14 cellular contexts compared by ENCODE assay signal in the genomic region with DNA sequence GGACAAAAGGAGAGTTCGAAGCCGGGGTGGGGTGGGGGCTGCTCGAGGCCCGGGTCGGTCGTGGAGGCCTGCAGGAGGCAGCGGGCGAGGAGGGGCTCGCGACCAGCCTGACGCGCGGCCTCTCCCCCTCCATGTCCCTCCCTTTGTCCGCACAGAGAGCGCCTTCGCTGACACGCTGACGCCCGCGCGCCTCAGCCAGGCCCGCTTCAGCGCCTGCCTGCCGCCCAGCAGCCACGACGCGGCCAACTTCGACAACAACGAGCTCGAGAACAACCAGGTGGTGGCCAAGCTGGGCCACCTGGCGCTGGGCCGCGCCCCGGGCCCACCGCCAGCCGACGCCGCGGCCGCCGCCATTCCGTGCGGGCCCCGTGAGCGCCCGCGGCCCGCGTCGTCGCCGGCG. TPM values are rescaled to one million over a fixed set of nuclear protein-coding genes. Genes with fewer than 3 reads are reported as not detected.
DNase-seq lines count a peak whose midpoint lies in the region; ATAC-seq, FAIRE-seq and TF ChIP-seq lines count a peak whose summit lies in the region.
"Had no signal": no experiment of that assay in that cellular context is flagged by ENCODE, and none has a peak within 500 bp of the region (broad histone marks: within the 10 kb centered on the region; RNA-seq: fewer than 3 reads in every experiment).

No MANE protein-coding gene starts in this region.

- H4K8ac ChIP-seq in H9 (replicated peaks; ENCODE audit: insufficient read length, low read depth, low read length): no peak overlapping the region

- H3K79me2 ChIP-seq in H9 (ENCODE audit: insufficient read depth, low read length): no peaks in the 10 kb centered on the region

- peak overlapping the region in 7 of 10 experiments; percentile 30 to 61 (median 44); a peak in 7 of 20 replicates for H3K4me3 ChIP-seq in BLaER1 treated with 17β-estradiol and CSF1 and Interleukin-3, amounts not matched to agents 10 nM and 100 nM
- H3K4me3 ChIP-seq in endodermal cell (ENCODE audit: low read length) (no peak overlapping the region), tibial artery (no peak overlapping the region)
- H3K4me3 ChIP-seq: sigmoid colon had no signal

- H3K27me3 Mint-ChIP-seq in H9 (ENCODE audit: low read depth) (peaks cover 35% of the 10 kb centered on the region), endodermal cell (ENCODE audit: insufficient read depth) (peaks cover 44% of the 10 kb centered on the region), nephron progenitor cell (ENCODE audit: low read depth, poor library complexity) (peaks cover 47% of the 10 kb centered on the region)

- peaks cover 0 to 26% (median 0%) of the 10 kb centered on the region in 11 experiments; a peak in 3 of 22 replicates for H4K20me1 ChIP-seq in BLaER1 treated with 17β-estradiol and CSF1 and Interleukin-3, amounts not matched to agents 10 nM and 100 nM
- H4K20me1 ChIP-seq in H9 (ENCODE audit: control insufficient read depth, insufficient read depth, insufficient read length): no peaks in the 10 kb centered on the region

- no peak overlapping the region for H3K14ac ChIP-seq in H9 (ENCODE audit: insufficient read depth, low read length)

- H2AK5ac ChIP-seq in H9 (ENCODE audit: insufficient read length, low read length): no peak overlapping the region

- no peak overlapping the region for H3K23ac ChIP-seq in H9 (ENCODE audit: insufficient read length, low read depth, low read length)

- no peak overlapping the region for H2BK20ac ChIP-seq in H9 (ENCODE audit: low read depth, low read length, poor library complexity, severe bottlenecking)

- no peaks in the 10 kb centered on the region for H3K9me3 Mint-ChIP-seq in H9
- peaks cover 6% of the 10 kb centered on the region for H3K9me3 Mint-ChIP-seq in endodermal cell
- H3K9me3 Mint-ChIP-seq in nephron progenitor cell: peaks cover 27% of the 10 kb centered on the region

- FAIRE-seq in RCC 7860 (lab: Jason Lieb, UNC): no peak

- H2AFZ ChIP-seq in H9 (ENCODE audit: low read length): no peak overlapping the region

- no peak for TF ChIP-seq CTCF in H9 (conservative IDR thresholded peaks at IDR 0.05)
- TF ChIP-seq CTCF in endodermal cell (conservative IDR thresholded peaks at IDR 0.05): no peak
- no peak for TF ChIP-seq CTCF in nephron progenitor cell (IDR thresholded peaks at IDR 0.05)
- no peak for TF ChIP-seq CTCF in tibial artery (IDR thresholded peaks at IDR 0.05)

- no peak overlapping the region for H3K27ac Mint-ChIP-seq in H9
- no peak overlapping the region for H3K27ac Mint-ChIP-seq in endodermal cell
- H3K27ac Mint-ChIP-seq in nephron progenitor cell: no peak overlapping the region

- no peaks in the 10 kb centered on the region for H3K23me2 ChIP-seq in H9 (ENCODE audit: insufficient read length, low read depth, low read length, poor library complexity, severe bottlenecking)

- H3K79me1 ChIP-seq in H9 (ENCODE audit: insufficient read depth, low read depth, low read length, poor library complexity, severe bottlenecking): no peaks in the 10 kb centered on the region

- H2BK5ac ChIP-seq in H9 (ENCODE audit: insufficient read length, low read length): no peak overlapping the region

- H3K4me3 Mint-ChIP-seq in H9 (peak overlapping the region; percentile 49 to 61), endodermal cell (peak overlapping the region; percentile 19), nephron progenitor cell (peak overlapping the region; percentile 76)

- no peak overlapping the region for H3T11ph ChIP-seq in H9 (ENCODE audit: low read length)

- H3K4me1 ChIP-seq in BLaER1 treated with 17β-estradiol and CSF1 and Interleukin-3, amounts not matched to agents 10 nM and 100 nM: peaks cover 40 to 90% (median 85%) of the 10 kb centered on the region in 10 experiments
- H3K4me1 ChIP-seq in H9 (ENCODE audit: insufficient read depth, low read length) (no peaks in the 10 kb centered on the region), endodermal cell (ENCODE audit: control insufficient read depth, insufficient read depth, low read length) (no peaks in the 10 kb centered on the region), tibial artery (peaks cover 0 to 68% (median 42%) of the 10 kb centered on the region in 4 donors)

- peaks cover 2 to 16% (median 2%) of the 10 kb centered on the region in 3 experiments; a peak in 2 of 7 replicates for H3K36me3 Mint-ChIP-seq in H9 (ENCODE audit: insufficient read depth in 1 of 3, low read depth in 3 of 3)
- H3K36me3 Mint-ChIP-seq in endodermal cell (ENCODE audit: low read depth): no peaks in the 10 kb centered on the region
- H3K36me3 Mint-ChIP-seq in nephron progenitor cell (ENCODE audit: low read depth): peaks cover 30% of the 10 kb centered on the region

- H2BK15ac ChIP-seq in H9 (ENCODE audit: low read depth, low read length): no peak overlapping the region

- H2BK12ac ChIP-seq in H9 (ENCODE audit: insufficient read length, low read depth, low read length): no peak overlapping the region

- no peak overlapping the region for H3K56ac ChIP-seq in H9 (ENCODE audit: insufficient read length, low read depth, low read length)

- no peak overlapping the region for H4K91ac ChIP-seq in H9 (ENCODE audit: insufficient read length, low read depth, low read length)

- H3K27me3 ChIP-seq in BLaER1 treated with 17β-estradiol and CSF1 and Interleukin-3, amounts not matched to agents 10 nM and 100 nM: no peaks in the 10 kb centered on the region
- no peaks in the 10 kb centered on the region; the same call in 1 of the 2 replicates for H3K27me3 ChIP-seq in H9 (ENCODE audit: insufficient read depth, low read length)
- H3K27me3 ChIP-seq in endodermal cell (ENCODE audit: control insufficient read depth, insufficient read depth, low read length, poor library complexity, severe bottlenecking): peaks cover 38% of the 10 kb centered on the region
- no peaks in the 10 kb centered on the region for H3K27me3 ChIP-seq in tibial artery
- H3K27me3 ChIP-seq: sigmoid colon had no signal

- peak overlapping the region in 8 of 11 experiments; percentile 57 to 77 (median 68); a peak in 11 of 22 replicates for H3K9ac ChIP-seq in BLaER1 treated with 17β-estradiol and CSF1 and Interleukin-3, amounts not matched to agents 10 nM and 100 nM
- H3K9ac ChIP-seq in H9 (ENCODE audit: extremely low read depth, insufficient read length, low read length) (no peak overlapping the region), endodermal cell (ENCODE audit: extremely low read depth, low read length, poor library complexity, severe bottlenecking) (no peak overlapping the region)

- DNase-seq in H9 (peak; percentile 56), endodermal cell (peak; percentile 74), nephron progenitor cell (no peak), GF-D8 (lab: John Stamatoyannopoulos, UW) (no peak), tibial artery (no peak), RCC 7860 (ENCODE audit: low spot score) (no peak)
- DNase-seq: AML-193; DMS79 treated with DMSO at 0.1 percent for 48 hours; head of caudate nucleus; NK-92 treated with Interleukin-12 subunit alpha and Interleukin-12 subunit beta, amount 100 ng/mL, for 24 hours; SHP77 treated with DMSO at 0.1 percent for 48 hours; sigmoid colon had no signal

- H3K9me3 ChIP-seq in BLaER1 treated with 17β-estradiol and CSF1 and Interleukin-3, amounts not matched to agents 10 nM and 100 nM (replicated peaks in 1 of 11): peaks cover 0 to 9% (median 0%) of the 10 kb centered on the region in 11 experiments; a peak in 4 of 22 replicates
- H3K9me3 ChIP-seq in H9 (ENCODE audit: control insufficient read depth, low read depth, low read length) (no peaks in the 10 kb centered on the region), endodermal cell (ENCODE audit: control insufficient read depth, low read length) (no peaks in the 10 kb centered on the region), tibial artery (no peaks in the 10 kb centered on the region)
- H3K9me3 ChIP-seq: sigmoid colon had no signal

- no peak overlapping the region for H2BK120ac ChIP-seq in H9 (ENCODE audit: low read depth, low read length, poor library complexity, severe bottlenecking)

- H3K36me3 ChIP-seq in BLaER1 treated with 17β-estradiol and CSF1 and Interleukin-3, amounts not matched to agents 10 nM and 100 nM: peaks cover 0 to 93% (median 63%) of the 10 kb centered on the region in 11 experiments; a peak in 18 of 22 replicates
- H3K36me3 ChIP-seq in endodermal cell (ENCODE audit: control insufficient read depth, insufficient read depth, low read length): no peaks in the 10 kb centered on the region
- no peaks in the 10 kb centered on the region for H3K36me3 ChIP-seq in tibial artery

- H4K5ac ChIP-seq in H9 (ENCODE audit: insufficient read length, low read depth, low read length): no peak overlapping the region

- H3K27ac ChIP-seq in BLaER1 treated with 17β-estradiol and CSF1 and Interleukin-3, amounts not matched to agents 10 nM and 100 nM: peak overlapping the region in 9 of 11 experiments; percentile 45 to 81 (median 74); a peak in 18 of 22 replicates
- H3K27ac ChIP-seq in H9 (ENCODE audit: insufficient read length, low read depth, low read length) (no peak overlapping the region), endodermal cell (ENCODE audit: low read depth, low read length) (no peak overlapping the region), tibial artery (no peak overlapping the region)

- H3K4me1 Mint-ChIP-seq in H9: peaks cover 4 to 16% of the 10 kb centered on the region in 2 experiments
- H3K4me1 Mint-ChIP-seq in endodermal cell: peaks cover 6% of the 10 kb centered on the region
- H3K4me1 Mint-ChIP-seq in nephron progenitor cell: peaks cover 8% of the 10 kb centered on the region

- WGBS in H9 (ENCODE audit: extremely low coverage, insufficient read length, low lambda C conversion rate): no CpG with 5 or more reads among the region's 53 CpGs
- WGBS in endodermal cell (ENCODE audit: insufficient coverage in 1 of 2, insufficient read length in 1 of 2), 2 experiments: 58 to 59% methylated on average over 11 to 53 of the region's 53 CpGs

- ATAC-seq in HG02884 (IDR thresholded peaks at IDR 0.05; ENCODE audit: unreplicated experiment): no peak

- no peak overlapping the region for H3K4ac ChIP-seq in H9 (ENCODE audit: low read depth, low read length)

- H3K4me2 ChIP-seq in BLaER1 treated with 17β-estradiol and CSF1 and Interleukin-3, amounts not matched to agents 10 nM and 100 nM: peak overlapping the region; percentile 54 to 88 (median 62)
- no peak overlapping the region for H3K4me2 ChIP-seq in H9 (ENCODE audit: insufficient read depth, insufficient read length, low read length)

- H3K18ac ChIP-seq in H9 (ENCODE audit: insufficient read length, low read depth, low read length): peak overlapping the region; percentile 73

- intact Hi-C loops in tibial artery (cut with DNase I; ENCODE audit: low total_unique reads): no loop called here

RNA-seq across cellular contexts. Expression of a gene that starts 42.2 kb away (rescaled TPM):
- total RNA-seq in H9 (2021): 3.6 TPM in 2 replicates
- total RNA-seq in endodermal cell: 1 to 10 TPM; 4.9 to 6.3 TPM
- polyA plus RNA-seq in endodermal cell (2013, experiment 1 of 2): 10.1 TPM
- 11.1 TPM for polyA plus RNA-seq in endodermal cell (2013, experiment 2 of 2)

Comparison
In these comparisons a context has a peak if more than half of its experiments do, and no peak if none do; other contexts are left out.
1. H3K27ac ChIP-seq: peak in BLaER1 treated with 17β-estradiol and CSF1 and Interleukin-3, amounts not matched to agents 10 nM and 100 nM (9 of 11); none in H9 (single experiment), endodermal cell (single experiment) and tibial artery (0 of 2).
2. H3K4me3 ChIP-seq: peak in BLaER1 treated with 17β-estradiol and CSF1 and Interleukin-3, amounts not matched to agents 10 nM and 100 nM (7 of 10); none in endodermal cell (single experiment) and tibial artery (0 of 2).
3. H3K9ac ChIP-seq: peak in BLaER1 treated with 17β-estradiol and CSF1 and Interleukin-3, amounts not matched to agents 10 nM and 100 nM (8 of 11); none in H9 (single experiment) and endodermal cell (single experiment).
4. DNase-seq: peak in H9 (single experiment) and endodermal cell (single experiment); none in nephron progenitor cell (single experiment), GF-D8 (single experiment), tibial artery (0 of 2) and RCC 7860 (single experiment).
5. H3K4me3 Mint-ChIP-seq: peak in every context shown above with its lines; median percentile 76 in nephron progenitor cell; 55 in H9; 19 in endodermal cell.